Comparison of ENCODE assay signal across 8 cellular contexts in genomic region chr6:152952866-152953509, GRCh38. TPM values are rescaled to one million over a fixed set of nuclear protein-coding genes. Genes with fewer than 3 reads are reported as not detected.
DNase-seq lines count a peak whose midpoint lies in the region; ATAC-seq and TF ChIP-seq lines count a peak whose summit lies in the region.

No MANE protein-coding gene starts in this region.

- BruUV-seq in A673 (replicated peaks; lab: Mats Ljungman, UMichigan) = no TSS peak

- H3K4me1 ChIP-seq in A673 (ENCODE audit: insufficient read depth, low read length, poor library complexity, severe bottlenecking) (no peaks in the 10 kb centered on the region), spleen (peaks cover 0 to 8% (median 5%) of the 10 kb centered on the region in 6 donors)

- DNase-seq in A673 (ENCODE audit: low spot score) (peak; percentile 59), GM12864 (ENCODE audit: low read depth) (no peak), NCI-H526 treated with DMSO at 0.1 percent for 48 hours (lab: John Stamatoyannopoulos, UW) (peak; percentile 8), erythroblast (lab: John Stamatoyannopoulos, UW) (peak; percentile 21 to 46), spleen (no peak), NCI-H187 (lab: John Stamatoyannopoulos, UW) (no peak)

- POLR2A ChIA-PET in A673 (lab: Charles Lee; ENCODE audit: low non-redundant PET) = no interaction called here

- H3K27ac ChIP-seq in A673 (ENCODE audit: low read depth, low read length, poor library complexity, severe bottlenecking) (no peak overlapping the region), spleen (no peak overlapping the region)

- WGBS in spleen, 5 donors = 70 to 75% (median 71%) methylated on average over 7 of the region's 7 CpGs

- CTCF ChIA-PET in A673 (lab: Charles Lee) = no interaction called here

- TF ChIP-seq CTCF in A673 (conservative IDR thresholded peaks at IDR 0.05; ENCODE audit: low read depth, low read length) = peak; percentile 74
- peak; percentile 39 for TF ChIP-seq CTCF in GM12864 (IDR thresholded peaks at IDR 0.05; ENCODE audit: low read depth, low read length, missing control alignments)
- peak in 9 of 11 experiments; percentile 10 to 57 (median 35) for TF ChIP-seq CTCF in spleen (IDR thresholded peaks at IDR 0.05 in 8 of 11, conservative IDR thresholded peaks at IDR 0.05 in 3 of 11)

- intact Hi-C loops in A673 (cut with micrococcal nuclease; ENCODE audit: unreplicated experiment) = loop anchor here (2.0 to 10.0 kb wide), 2 partner anchors 72 to 678 kb away; no protein-coding TSS in a partner anchor
- intact Hi-C loops in spleen (cut with DNase I; ENCODE audit: low total_unique reads) = no loop called here

- no peak for ATAC-seq in HG02885 (IDR thresholded peaks at IDR 0.05; ENCODE audit: poor library complexity, unreplicated experiment)
- no peak for ATAC-seq in GM21526 (IDR thresholded peaks at IDR 0.05; ENCODE audit: low FRiP score, unreplicated experiment)

- H3K4me3 ChIP-seq in A673 (ENCODE audit: low read depth, low read length, poor library complexity, severe bottlenecking) (no peak overlapping the region), GM12864 (ENCODE audit: low read depth, low read length) (no peak overlapping the region), spleen (no peak overlapping the region)

- peaks cover 4% of the 10 kb centered on the region for H3K9me3 ChIP-seq in A673 (ENCODE audit: low read depth, low read length, poor library complexity, severe bottlenecking)
- H3K9me3 ChIP-seq in spleen = peaks cover 0 to 12% (median 7%) of the 10 kb centered on the region in 8 donors

- no peak for TF ChIP-seq POLR2A in erythroblast (IDR thresholded peaks at IDR 0.05; ENCODE audit: low read length)
- no peak for TF ChIP-seq POLR2A in spleen (IDR thresholded peaks at IDR 0.05)

- H3K36me3 ChIP-seq in A673 (ENCODE audit: insufficient read depth, low read length, poor library complexity, severe bottlenecking) (no peaks in the 10 kb centered on the region), spleen (no peaks in the 10 kb centered on the region)

- H3K27me3 ChIP-seq in A673 (replicated peaks; ENCODE audit: insufficient read depth, low read depth, low read length, poor library complexity) (peaks cover 28% of the 10 kb centered on the region), spleen (replicated peaks in 1 of 7) (peaks cover 0 to 18% (median 0%) of the 10 kb centered on the region in 7 donors)

RNA-seq across cellular contexts. Expression of gene FBXO5, which starts 29.9 kb away (rescaled TPM):
- 62.4 and 67.9 TPM in 2 replicates for total RNA-seq in A673 (2021)
- total RNA-seq in spleen = 10 to 100 TPM in 3 of 7 donors, 1 to 10 TPM in 4; 7.0 to 15.0 (median 9.9) TPM
- polyA plus RNA-seq in spleen = 1 to 10 TPM; 4.8 to 6.7 (median 5.4) TPM

RNA-seq across cellular contexts. Expression of gene MTRF1L, which starts 49.5 kb away (rescaled TPM):
- 25.2 and 30.9 TPM in 2 replicates for total RNA-seq in A673 (2021)
- 10 to 100 TPM; 17.2 to 56.4 (median 28.2) TPM for total RNA-seq in spleen
- polyA plus RNA-seq in spleen = 10 to 100 TPM in 2 of 3 donors, 1 to 10 TPM in 1; 9.6 to 20.0 (median 10.4) TPM

Comparison
In these comparisons a context has a peak if more than half of its experiments do, and no peak if none do; other contexts are left out.
1. DNase-seq: peak in A673 (single experiment), NCI-H526 treated with DMSO at 0.1 percent for 48 hours (single experiment) and erythroblast (2 of 2); none in GM12864 (single experiment), spleen (single experiment) and NCI-H187 (0 of 2).
2. Peak in every context shown above with its lines, with median percentiles within 50 percentile points of each other: CTCF ChIP-seq.